9 cellular contexts compared by ENCODE assay signal in the genomic region with DNA sequence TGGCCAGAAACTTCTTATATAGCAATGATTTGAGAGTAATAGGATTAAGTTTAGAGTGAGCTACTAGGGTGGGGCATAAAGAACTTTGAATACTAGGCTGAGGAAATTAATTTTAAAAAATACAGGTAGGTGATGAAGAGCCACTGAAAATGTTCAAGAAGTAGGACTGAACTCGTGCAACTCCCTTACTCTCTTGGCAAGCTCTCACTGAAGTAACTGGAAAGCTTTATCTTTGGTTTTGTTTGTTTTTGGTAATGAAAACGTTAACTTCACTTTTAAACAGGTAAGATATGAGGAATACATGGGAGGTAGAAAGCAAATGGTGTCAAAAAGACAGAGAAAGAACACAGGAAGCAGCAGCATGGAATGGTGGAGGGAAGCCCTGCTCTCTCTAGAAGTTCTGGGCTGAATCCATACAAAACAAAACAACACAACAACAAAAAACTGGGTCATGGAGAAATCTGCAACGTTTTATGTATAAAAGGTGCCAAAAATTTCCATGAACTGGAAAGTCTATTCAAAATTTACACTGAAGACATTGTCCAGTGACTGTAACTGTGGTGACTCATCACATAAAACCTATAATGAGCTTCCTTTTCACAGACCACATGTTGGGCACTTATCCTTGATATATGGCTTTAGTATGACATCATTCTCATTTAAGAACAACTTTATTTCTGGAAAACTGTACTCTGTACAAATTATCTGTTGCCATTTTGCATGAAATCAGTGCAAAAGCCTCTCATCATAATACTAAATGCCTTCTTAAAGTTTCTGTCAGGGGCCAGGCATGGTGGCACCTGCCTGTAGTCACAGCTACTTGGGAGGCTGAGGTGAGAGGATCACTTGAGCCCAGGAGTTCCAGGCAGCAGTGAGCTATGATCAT.
DNase-seq lines count a peak whose midpoint lies in the region; ATAC-seq lines count a peak whose summit lies in the region.
"Had no signal": no experiment of that assay in that cellular context is flagged by ENCODE, and none has a peak within 500 bp of the region (broad histone marks: within the 10 kb centered on the region; RNA-seq: fewer than 3 reads in every experiment).

No MANE protein-coding gene starts in this region.

- no peaks in the 10 kb centered on the region for H3K36me3 ChIP-seq in CD4-positive, alpha-beta memory T cell (ENCODE audit: insufficient read depth, low read length)

- no peaks in the 10 kb centered on the region for H3K36me3 Mint-ChIP-seq in CD4-positive, alpha-beta memory T cell

- H3K27ac ChIP-seq in CD4-positive, alpha-beta memory T cell (ENCODE audit: low read depth, low read length) = no peak overlapping the region

- intact Hi-C loops in CD4-positive, alpha-beta memory T cell (cut with micrococcal nuclease) = loop anchor here (2.0 kb wide), 1 partner anchor 15 kb away; no protein-coding TSS in a partner anchor

- no peaks in the 10 kb centered on the region for H3K9me3 ChIP-seq in CD4-positive, alpha-beta memory T cell (ENCODE audit: control insufficient read depth in 1 of 2, low read length in 2 of 2)

- no peaks in the 10 kb centered on the region for H3K27me3 Mint-ChIP-seq in CD4-positive, alpha-beta memory T cell
- H3K27me3 Mint-ChIP-seq: activated naive CD8-positive, alpha-beta T cell treated with anti-CD3 and anti-CD28 coated beads, Interleukin-2, amount 10 ng/mL, durations not matched to agents 7 days and 5 days had no signal

- peaks cover 0 to 6% (median 3%) of the 10 kb centered on the region in 4 donors for H3K4me1 Mint-ChIP-seq in CD4-positive, alpha-beta memory T cell

- in situ Hi-C loops in ACHN (cut with HindIII; ENCODE audit: low pct_ligation_motif_present, low pct_unique_long_range_greater_than_20kb, low sequenced_read_pairs) = no loop called here

- H3K4me3 Mint-ChIP-seq in CD4-positive, alpha-beta memory T cell = no peak overlapping the region
- H3K4me3 Mint-ChIP-seq: activated naive CD8-positive, alpha-beta T cell treated with anti-CD3 and anti-CD28 coated beads, Interleukin-2, amount 10 ng/mL, durations not matched to agents 7 days and 5 days had no signal

- peak overlapping the region in 1 of 7 donors; percentile 10 for H3K27ac Mint-ChIP-seq in CD4-positive, alpha-beta memory T cell
- H3K27ac Mint-ChIP-seq: activated naive CD8-positive, alpha-beta T cell treated with anti-CD3 and anti-CD28 coated beads, Interleukin-2, amount 10 ng/mL, durations not matched to agents 7 days and 5 days had no signal

- peak; percentile 63 for ATAC-seq in GM21390 (IDR thresholded peaks at IDR 0.05; ENCODE audit: unreplicated experiment)

- POLR2A ChIA-PET in CD4-positive, alpha-beta memory T cell (lab: Charles Lee; ENCODE audit: partially characterized antibody) = interaction anchor here (2.0 kb wide), 1 partner anchor 91 kb away, joined by 7 read pairs; a partner anchor contains a TSS

- H3K9me3 Mint-ChIP-seq in CD4-positive, alpha-beta memory T cell = no peaks in the 10 kb centered on the region

- DNase-seq in ACHN (peak; percentile 64), NCI-H2029 (lab: John Stamatoyannopoulos, UW) (peak; percentile 58), dermis microvascular lymphatic vessel endothelial cell (ENCODE audit: low read depth in 2 of 2) (peak; percentile 86 to 93), stromal cell of bone marrow (ENCODE audit: low read depth) (peak; percentile 87), putamen (ENCODE audit: low spot score) (no peak), cortex of kidney (lab: John Stamatoyannopoulos, UW) (no peak)
- no peak for DNase-seq in CD4-positive, alpha-beta memory T cell
- DNase-seq: activated naive CD8-positive, alpha-beta T cell treated with anti-CD3 and anti-CD28 coated beads, Interleukin-2, amount 10 ng/mL, durations not matched to agents 7 days and 5 days had no signal

- no peaks in the 10 kb centered on the region for H3K27me3 ChIP-seq in CD4-positive, alpha-beta memory T cell (ENCODE audit: insufficient read depth, low read length)

- H3K4me1 ChIP-seq in CD4-positive, alpha-beta memory T cell (ENCODE audit: insufficient read depth, low read length) = no peaks in the 10 kb centered on the region

- CTCF ChIA-PET in CD4-positive, alpha-beta memory T cell (lab: Charles Lee; ENCODE audit: partially characterized antibody) = no interaction called here

- H3K4me3 ChIP-seq in CD4-positive, alpha-beta memory T cell (ENCODE audit: low read length in 2 of 2) = no peak overlapping the region

Comparison
In these comparisons a context has a peak if more than half of its experiments do, and no peak if none do; other contexts are left out.
1. DNase-seq: peak in ACHN (single experiment), NCI-H2029 (single experiment), dermis microvascular lymphatic vessel endothelial cell (2 of 2) and stromal cell of bone marrow (single experiment); none in putamen (single experiment), cortex of kidney (single experiment) and CD4-positive, alpha-beta memory T cell (0 of 5).